In genomic region chr10:86955501-86956194, GRCh38 we compare ENCODE assay signal across 11 cellular contexts. TPM values are rescaled to one million over a fixed set of nuclear protein-coding genes. Genes with fewer than 3 reads are reported as not detected.
DNase-seq lines count a peak whose midpoint lies in the region; ATAC-seq and TF ChIP-seq lines count a peak whose summit lies in the region.
"Had no signal": no experiment of that assay in that cellular context is flagged by ENCODE, and none has a peak within 500 bp of the region (broad histone marks: within the 10 kb centered on the region; RNA-seq: fewer than 3 reads in every experiment).

No MANE protein-coding gene starts in this region.

- H3K27ac ChIP-seq in HUES48 (ENCODE audit: low read depth, low read length) (peak overlapping the region; percentile 99), right lobe of liver (peak overlapping the region in 2 of 3 donors; percentile 57 to 75), stomach (peak overlapping the region; percentile 26 to 82 (median 74))
- H3K27ac ChIP-seq: epithelial cell of prostate had no signal

- no peak for TF ChIP-seq CTCF in right lobe of liver (IDR thresholded peaks at IDR 0.05)
- no peak for TF ChIP-seq CTCF in stomach (IDR thresholded peaks at IDR 0.05)

- no peaks in the 10 kb centered on the region for H3K27me3 Mint-ChIP-seq in activated CD4-positive, alpha-beta memory T cell treated with anti-CD3 and anti-CD28 coated beads, Interleukin-2, amount 10 ng/mL, durations not matched to agents 7 days and 5 days

- H3K27me3 ChIP-seq in HUES48 (ENCODE audit: control insufficient read depth, insufficient read depth, low read length), result no peaks in the 10 kb centered on the region
- H3K27me3 ChIP-seq in right lobe of liver, result no peaks in the 10 kb centered on the region
- H3K27me3 ChIP-seq in stomach, result no peaks in the 10 kb centered on the region

- no peak overlapping the region for H3K4me3 Mint-ChIP-seq in activated CD4-positive, alpha-beta memory T cell treated with anti-CD3 and anti-CD28 coated beads, Interleukin-2, amount 10 ng/mL, durations not matched to agents 7 days and 5 days

- H3K9me3 Mint-ChIP-seq in activated CD4-positive, alpha-beta memory T cell treated with anti-CD3 and anti-CD28 coated beads, Interleukin-2, amount 10 ng/mL, durations not matched to agents 7 days and 5 days, result peaks cover 14% of the 10 kb centered on the region

- TF ChIP-seq POLR2A in right lobe of liver (IDR thresholded peaks at IDR 0.05) (no peak), stomach (IDR thresholded peaks at IDR 0.05) (no peak)

- no peaks in the 10 kb centered on the region for H3K36me3 ChIP-seq in HUES48 (ENCODE audit: control insufficient read depth, insufficient read depth, low read length)
- no peaks in the 10 kb centered on the region for H3K36me3 ChIP-seq in right lobe of liver
- no peaks in the 10 kb centered on the region for H3K36me3 ChIP-seq in stomach

- no peak for TF ChIP-seq EP300 in stomach (IDR thresholded peaks at IDR 0.05)

- H3K4me1 Mint-ChIP-seq in activated CD4-positive, alpha-beta memory T cell treated with anti-CD3 and anti-CD28 coated beads, Interleukin-2, amount 10 ng/mL, durations not matched to agents 7 days and 5 days, result peaks cover 10% of the 10 kb centered on the region

- H3K4me1 ChIP-seq in HUES48 (ENCODE audit: control insufficient read depth, insufficient read depth, low read length) (peaks cover 43% of the 10 kb centered on the region), right lobe of liver (peaks cover 0 to 9% (median 4%) of the 10 kb centered on the region in 4 donors), stomach (peaks cover 22 to 58% (median 42%) of the 10 kb centered on the region in 4 donors)

- intact Hi-C loops in right lobe of liver (cut with DNase I) (no loop called here), stomach (cut with DNase I; ENCODE audit: low total_unique reads) (no loop called here)

- H3K36me3 Mint-ChIP-seq in activated CD4-positive, alpha-beta memory T cell treated with anti-CD3 and anti-CD28 coated beads, Interleukin-2, amount 10 ng/mL, durations not matched to agents 7 days and 5 days (ENCODE audit: low read depth), result peaks cover 2% of the 10 kb centered on the region

- peak; percentile 5 to 21 (median 16) for ATAC-seq in right lobe of liver

- POLR2A ChIA-PET in activated CD4-positive, alpha-beta memory T cell treated with anti-CD3 and anti-CD28 coated beads, Interleukin-2, amount 10 ng/mL, durations not matched to agents 7 days and 5 days (lab: Charles Lee), result interaction anchor here (1.1 to 1.4 kb wide), 2 partner anchors 13 to 15 kb away, joined by 3 to 4 read pairs; no protein-coding TSS in a partner anchor

- WGBS in right lobe of liver (ENCODE audit: insufficient coverage, low coverage, low lambda C conversion rate, missing lambda C conversion rate), result 68% methylated on average over 7 of the region's 16 CpGs
- 62 to 82% (median 79%) methylated on average over 14 to 16 of the region's 16 CpGs for WGBS in stomach, 5 donors

- no peaks in the 10 kb centered on the region; the same call in 1 of the 2 replicates for H3K9me3 ChIP-seq in HUES48 (ENCODE audit: control insufficient read depth, insufficient read depth, low read length)
- H3K9me3 ChIP-seq in right lobe of liver, result no peaks in the 10 kb centered on the region
- H3K9me3 ChIP-seq in stomach, result peaks cover 0 to 13% (median 4%) of the 10 kb centered on the region in 4 donors

- CTCF ChIA-PET in activated CD4-positive, alpha-beta memory T cell treated with anti-CD3 and anti-CD28 coated beads, Interleukin-2, amount 10 ng/mL, durations not matched to agents 7 days and 5 days (lab: Charles Lee), result no interaction called here

- peak; percentile 46 for DNase-seq in ecto neural progenitor cell (ENCODE audit: low spot score)
- DNase-seq in right lobe of liver, result peak in 2 of 3 donors; percentile 50 to 53
- DNase-seq in stomach, result no peak
- no peak for DNase-seq in DMS53 (lab: John Stamatoyannopoulos, UW)
- DNase-seq in DMS 273 (lab: John Stamatoyannopoulos, UW; ENCODE audit: unreplicated experiment), result no peak
- no peak for DNase-seq in iPS-NIHi7 (ENCODE audit: extremely low spot score)
- DNase-seq in activated CD4-positive, alpha-beta memory T cell treated with anti-CD3 and anti-CD28 coated beads, Interleukin-2, amount 10 ng/mL, durations not matched to agents 7 days and 5 days, result no peak
- DNase-seq: activated T-cell treated with anti-CD3 and anti-CD28 coated beads for 4 hours, DND-41 had no signal

- no peak overlapping the region for H3K9ac ChIP-seq in HUES48 (ENCODE audit: low read depth, low read length)

- no peak overlapping the region for H3K27ac Mint-ChIP-seq in activated CD4-positive, alpha-beta memory T cell treated with anti-CD3 and anti-CD28 coated beads, Interleukin-2, amount 10 ng/mL, durations not matched to agents 7 days and 5 days

- H3K4me3 ChIP-seq in HUES48 (ENCODE audit: low read depth, low read length) (no peak overlapping the region), right lobe of liver (peak overlapping the region; percentile 16 to 24 (median 16)), stomach (peak overlapping the region; percentile 23 to 39 (median 31))

RNA-seq across cellular contexts. Expression of gene MMRN2, which starts 1.8 kb away (rescaled TPM):
- total RNA-seq in right lobe of liver (10 to 100 TPM in 3 of 6 experiments, 1 to 10 TPM in 3; 6.2 to 11.8 (median 9.1) TPM), stomach (10 to 100 TPM in 3 of 5 donors, 1 to 10 TPM in 2; 1.8 to 40.0 (median 12.9) TPM)
- 1 to 10 TPM in 2 of 3 donors, under 1 TPM in 1; 1.00 to 5.0 (median 3.1) TPM for polyA plus RNA-seq in stomach
- not detected for total RNA-seq in activated CD4-positive, alpha-beta memory T cell treated with anti-CD3 and anti-CD28 coated beads, Interleukin-2, amount 10 ng/mL, durations not matched to agents 7 days and 5 days

RNA-seq across cellular contexts. Expression of gene SNCG, which starts 2.8 kb away (rescaled TPM):
- total RNA-seq in right lobe of liver (10 to 100 TPM in 2 of 6 experiments, 1 to 10 TPM in 4; 1.1 to 21.2 (median 2.2) TPM), stomach (1 to 10 TPM in 4 of 5 donors, not detected in 1; 3.8 to 7.6 (median 5.6) TPM)
- 10 to 100 TPM; 10.9 to 59.6 (median 26.4) TPM for polyA plus RNA-seq in stomach
- total RNA-seq in activated CD4-positive, alpha-beta memory T cell treated with anti-CD3 and anti-CD28 coated beads, Interleukin-2, amount 10 ng/mL, durations not matched to agents 7 days and 5 days, result not detected

RNA-seq across cellular contexts. Expression of gene ADIRF, which starts 12.6 kb away (rescaled TPM):
- total RNA-seq in right lobe of liver (10 to 100 TPM; 11.1 to 77.6 (median 28.6) TPM), stomach (10 to 100 TPM in 4 of 5 donors, 1 to 10 TPM in 1; 1.2 to 98.2 (median 28.6) TPM)
- 100 to 1,000 TPM in 2 of 3 donors, 10 to 100 TPM in 1; 96.4 to 249 (median 101) TPM for polyA plus RNA-seq in stomach
- not detected for total RNA-seq in activated CD4-positive, alpha-beta memory T cell treated with anti-CD3 and anti-CD28 coated beads, Interleukin-2, amount 10 ng/mL, durations not matched to agents 7 days and 5 days

Comparison
In these comparisons a context has a peak if more than half of its experiments do, and no peak if none do; other contexts are left out.
1. DNase-seq: peak in ecto neural progenitor cell (single experiment) and right lobe of liver (2 of 3); none in stomach (single experiment), DMS53 (single experiment), DMS 273 (single experiment), iPS-NIHi7 (single experiment) and activated CD4-positive, alpha-beta memory T cell treated with anti-CD3 and anti-CD28 coated beads, Interleukin-2, amount 10 ng/mL, durations not matched to agents 7 days and 5 days (single experiment).
2. Peak in every context shown above with its lines, with median percentiles within 50 percentile points of each other: H3K27ac ChIP-seq.